26 cellular contexts compared by ENCODE assay signal in the genomic region with DNA sequence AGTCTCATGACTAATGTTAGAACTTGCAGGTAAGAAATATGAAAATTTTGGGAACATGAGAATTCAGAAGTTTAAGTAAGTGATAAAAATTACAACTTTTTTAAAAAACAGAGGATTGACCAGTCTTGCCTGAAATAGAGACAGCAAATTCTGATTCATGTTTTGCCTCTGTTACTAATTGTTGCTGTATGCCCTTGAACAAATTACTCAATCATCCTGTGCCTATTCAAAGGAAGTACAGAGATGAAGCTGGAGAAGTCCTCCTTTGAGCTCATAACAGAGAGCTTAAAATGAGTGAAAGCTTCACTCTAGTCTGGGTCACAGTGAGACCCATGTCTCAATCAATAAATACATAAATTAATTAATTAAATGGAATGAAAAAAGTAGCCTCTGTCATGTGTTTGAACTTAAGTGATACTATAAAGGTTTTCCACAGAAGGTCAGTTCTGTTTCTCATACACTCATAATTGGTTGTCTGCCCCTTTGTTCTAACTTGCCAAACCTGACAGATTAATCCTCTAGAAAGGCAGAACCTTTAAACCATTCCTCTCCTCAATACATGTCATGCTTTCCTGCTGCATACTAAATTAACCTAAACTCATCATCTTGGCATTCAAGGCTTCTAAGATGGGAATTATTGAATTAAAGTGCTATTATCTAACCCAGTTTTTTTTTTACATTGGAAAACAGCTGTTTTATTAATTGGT.
"Had no signal": no experiment of that assay in that cellular context is flagged by ENCODE, and none has a peak within 500 bp of the region (broad histone marks: within the 10 kb centered on the region; RNA-seq: fewer than 3 reads in every experiment).

No MANE protein-coding gene starts in this region.

- H3K27ac Mint-ChIP-seq: activated CD4-positive, alpha-beta T cell treated with anti-CD3 and anti-CD28 coated beads for 36 hours; activated naive CD4-positive, alpha-beta T cell treated with anti-CD3 and anti-CD28 coated beads for 36 hours; memory B cell; nephron; stimulated activated naive B cell treated with anti-CD40 and anti-IgM and Interleukin-4, amounts not matched to agents 10 μg/mL and 1 μg/mL and 100 μg/mL, for 72 hours; WTC11 had no signal

- H3K9me3 Mint-ChIP-seq: nephron had no signal

- H3K36me3 ChIP-seq: brain microvascular endothelial cell, esophagus muscularis mucosa, gastroesophageal sphincter, neutrophil, ovary, prostate gland, right atrium auricular region, transverse colon, uterus had no signal

- H3K9me3 ChIP-seq: esophagus muscularis mucosa, gastroesophageal sphincter, ovary, prostate gland, right atrium auricular region, transverse colon, uterus had no signal

- H3K36me3 Mint-ChIP-seq: memory B cell; stimulated activated naive B cell treated with anti-CD40 and anti-IgM and Interleukin-4, amounts not matched to agents 10 μg/mL and 1 μg/mL and 100 μg/mL, for 72 hours; WTC11 had no signal

- H3K4me1 ChIP-seq: esophagus muscularis mucosa, gastroesophageal sphincter, prostate gland, right atrium auricular region, transverse colon, uterus had no signal

- H3K27me3 Mint-ChIP-seq: activated CD4-positive, alpha-beta T cell treated with anti-CD3 and anti-CD28 coated beads for 36 hours; memory B cell; stimulated activated naive B cell treated with anti-CD40 and anti-IgM and Interleukin-4, amounts not matched to agents 10 μg/mL and 1 μg/mL and 100 μg/mL, for 72 hours had no signal

- ATAC-seq: activated CD4-positive, alpha-beta T cell treated with anti-CD3 and anti-CD28 coated beads for 36 hours; gastroesophageal sphincter; left cardiac atrium; stimulated activated naive B cell treated with anti-CD40 and anti-IgM and Interleukin-4, amounts not matched to agents 10 μg/mL and 1 μg/mL and 100 μg/mL, for 72 hours; WTC11 had no signal

- H3K27me3 ChIP-seq: brain microvascular endothelial cell, esophagus muscularis mucosa, gastroesophageal sphincter, neutrophil, ovary, right atrium auricular region, transverse colon, uterus had no signal

- H3K4me3 ChIP-seq: esophagus muscularis mucosa, gastroesophageal sphincter, ovary, prostate gland, right atrium auricular region, skin epidermis, transverse colon, uterus had no signal

- H3K4me3 Mint-ChIP-seq: activated CD4-positive, alpha-beta T cell treated with anti-CD3 and anti-CD28 coated beads for 36 hours; activated naive CD4-positive, alpha-beta T cell treated with anti-CD3 and anti-CD28 coated beads for 36 hours; memory B cell; nephron; stimulated activated naive B cell treated with anti-CD40 and anti-IgM and Interleukin-4, amounts not matched to agents 10 μg/mL and 1 μg/mL and 100 μg/mL, for 72 hours; WTC11 had no signal

- H3K27ac ChIP-seq: brain microvascular endothelial cell, esophagus muscularis mucosa, gastroesophageal sphincter, neutrophil, ovary, prostate gland, right atrium auricular region, skin epidermis, transverse colon, uterus had no signal

- H3K4me1 Mint-ChIP-seq: activated CD4-positive, alpha-beta T cell treated with anti-CD3 and anti-CD28 coated beads for 36 hours; memory B cell; nephron; stimulated activated naive B cell treated with anti-CD40 and anti-IgM and Interleukin-4, amounts not matched to agents 10 μg/mL and 1 μg/mL and 100 μg/mL, for 72 hours had no signal

- DNase-seq: activated CD4-positive, alpha-beta T cell treated with anti-CD3 and anti-CD28 coated beads for 36 hours; activated CD4-positive, alpha-beta T cell treated with anti-CD3 and anti-CD28 coated beads, Interleukin-2, amount 50 U/mL, for 48 hours; activated CD8-positive, alpha-beta memory T cell treated with anti-CD3 and anti-CD28 coated beads, Interleukin-2, amount 50 U/mL, for 48 hours; activated naive CD4-positive, alpha-beta T cell treated with anti-CD3 and anti-CD28 coated beads for 36 hours; activated T-cell treated with anti-CD3 and anti-CD28 coated beads, Interleukin-2, amount 50 U/mL, for 48 hours; brain microvascular endothelial cell; central memory CD4-positive, alpha-beta T cell; dermis blood vessel endothelial cell; effector CD8-positive, alpha-beta T cell; head of caudate nucleus; hypothalamus; left cardiac atrium; ovary; stimulated activated naive B cell treated with anti-CD40 and anti-IgM and Interleukin-4, amounts not matched to agents 10 μg/mL and 1 μg/mL and 100 μg/mL, for 72 hours; T-helper 1 cell; transverse colon; uterus had no signal
